Comparison of ENCODE assay signal across 8 cellular contexts in the genomic region with DNA sequence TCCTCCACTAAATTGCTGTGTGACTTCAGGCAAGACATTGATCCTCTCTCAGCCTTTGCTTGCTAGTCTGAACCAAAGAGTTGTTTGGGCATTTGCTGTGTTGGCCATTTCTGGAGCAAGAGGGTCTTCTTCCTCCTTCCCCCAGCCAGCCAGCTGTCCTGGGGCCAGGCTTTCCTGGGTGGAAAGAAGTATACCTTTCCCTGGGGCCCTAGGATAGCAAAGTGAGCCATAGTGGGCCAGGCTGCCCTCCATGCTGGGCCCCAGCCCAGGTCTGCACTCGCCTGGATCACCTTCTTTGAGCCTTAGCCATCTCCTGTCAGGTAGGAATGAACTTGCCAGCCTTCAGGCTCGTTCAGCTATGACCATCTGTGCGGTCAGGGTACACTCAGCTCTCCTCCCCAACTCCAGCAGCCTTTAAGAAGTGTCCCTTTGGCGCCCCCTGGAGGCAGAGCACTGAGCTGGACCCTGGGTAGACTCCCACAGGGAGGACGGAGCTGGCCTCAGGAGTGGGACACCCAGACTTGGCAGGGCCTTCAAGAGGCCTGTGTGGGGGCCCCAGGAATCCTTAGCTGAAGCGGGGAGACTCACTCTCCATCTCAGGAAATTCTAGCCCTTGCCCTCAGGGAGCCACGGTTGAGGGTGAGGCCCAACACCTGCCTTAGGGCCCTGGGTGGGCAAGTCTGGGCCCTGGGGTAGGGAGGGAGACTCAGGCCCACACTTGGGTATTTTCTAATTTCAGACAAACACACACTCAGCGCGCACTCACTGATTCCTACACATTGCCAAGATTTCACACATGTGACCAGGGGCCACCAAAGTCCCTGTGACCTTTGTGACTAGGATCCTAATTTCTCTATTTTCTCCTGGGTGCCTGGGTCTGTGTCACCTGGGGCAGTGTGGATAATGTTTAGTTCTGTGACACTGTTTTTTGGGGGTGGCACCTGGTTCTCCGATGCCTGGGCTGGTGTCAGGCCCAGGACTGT. TPM values are rescaled to one million over a fixed set of nuclear protein-coding genes. Genes with fewer than 3 reads are reported as not detected.
DNase-seq lines count a peak whose midpoint lies in the region; ATAC-seq, FAIRE-seq and TF ChIP-seq lines count a peak whose summit lies in the region.

No MANE protein-coding gene starts in this region.

- no peak for TF ChIP-seq POLR2A in endothelial cell of umbilical vein (IDR thresholded peaks at IDR 0.05; ENCODE audit: low read depth, low read length)

- intact Hi-C loops in endothelial cell of umbilical vein (cut with micrococcal nuclease): loop anchor here (1.0 kb wide), 5 partner anchors 43 to 276 kb away; no protein-coding TSS in a partner anchor

- H3K9me3 ChIP-seq in endothelial cell of umbilical vein (replicated peaks; ENCODE audit: control insufficient read depth, insufficient read depth, low read length): no peaks in the 10 kb centered on the region

- no peaks in the 10 kb centered on the region for H3K4me1 ChIP-seq in endothelial cell of umbilical vein (ENCODE audit: control insufficient read depth, extremely low read depth, insufficient read depth, low read length)

- no peak overlapping the region for H3K27ac ChIP-seq in endothelial cell of umbilical vein (ENCODE audit: insufficient read depth, low read depth, low read length)

- peak; percentile 92 for TF ChIP-seq CTCF in GM12872 (IDR thresholded peaks at IDR 0.05; ENCODE audit: insufficient read depth, low read depth, low read length)
- peak; percentile 82 to 97 for TF ChIP-seq CTCF in endothelial cell of umbilical vein (IDR thresholded peaks at IDR 0.05; ENCODE audit: extremely low read depth in 1 of 2, insufficient read depth in 1 of 2, low read depth in 1 of 2, low read length in 2 of 2)

- peak; percentile 66 for ATAC-seq in HG03521 (IDR thresholded peaks at IDR 0.05; ENCODE audit: unreplicated experiment)

- no peaks in the 10 kb centered on the region for H3K9me1 ChIP-seq in endothelial cell of umbilical vein (replicated peaks; ENCODE audit: control insufficient read depth, extremely low read depth, insufficient read depth, low read length)

- H3K79me2 ChIP-seq in endothelial cell of umbilical vein (ENCODE audit: control insufficient read depth, insufficient read depth, low read length): no peaks in the 10 kb centered on the region

- no peak overlapping the region for H2AFZ ChIP-seq in endothelial cell of umbilical vein (ENCODE audit: low read depth, low read length)

- dilution Hi-C loops in endothelial cell of umbilical vein (cut with MboI; ENCODE audit: extremely low pct_ligation_motif_present, low sequenced_read_pairs): no loop called here

- H4K20me1 ChIP-seq in endothelial cell of umbilical vein (replicated peaks; ENCODE audit: control insufficient read depth, extremely low read depth, insufficient read depth, low read length): no peaks in the 10 kb centered on the region

- CTCF ChIA-PET in endothelial cell of umbilical vein (lab: Charles Lee): interaction anchor here (0.6 to 10.9 kb wide), 60 partner anchors 10 to 459 kb away, joined by 3 to 1202 read pairs (median 6); a partner anchor contains a TSS

- no peak overlapping the region for H3K9ac ChIP-seq in endothelial cell of umbilical vein (replicated peaks; ENCODE audit: extremely low read depth, insufficient read depth, low read length)

- no peak overlapping the region for H3K4me3 ChIP-seq in endothelial cell of umbilical vein (replicated peaks in 1 of 3; ENCODE audit: insufficient read depth in 1 of 3, low read depth in 1 of 3, low read length in 3 of 3)

- H3K36me3 ChIP-seq in endothelial cell of umbilical vein (ENCODE audit: control insufficient read depth in 2 of 2, extremely low read depth in 1 of 2, insufficient read depth in 2 of 2, low read length in 2 of 2): no peaks in the 10 kb centered on the region

- BruUV-seq in endothelial cell of umbilical vein (replicated peaks; lab: Mats Ljungman, UMichigan): no TSS peak

- peak; percentile 88 for FAIRE-seq in endothelial cell of umbilical vein (lab: Jason Lieb, UNC)

- H3K4me2 ChIP-seq in endothelial cell of umbilical vein (ENCODE audit: insufficient read depth, low read length): no peak overlapping the region

- POLR2A ChIA-PET in endothelial cell of umbilical vein (lab: Charles Lee): interaction anchor here (0.6 to 1.1 kb wide), 4 partner anchors 10 to 64 kb away, joined by 3 to 5 read pairs (median 4); no protein-coding TSS in a partner anchor

- DNase-seq in NOMO-1 (lab: John Stamatoyannopoulos, UW; ENCODE audit: unreplicated experiment in 2 of 2) (peak; percentile 18 to 68), endothelial cell of umbilical vein (ENCODE audit: low read depth, low spot score) (peak; percentile 72), middle frontal gyrus (ENCODE audit: extremely low spot score, low spot score) (peak; percentile 64), cortex of kidney (lab: John Stamatoyannopoulos, UW) (no peak)
- DNase-seq in activated CD8-positive, alpha-beta memory T cell treated with anti-CD3 and anti-CD28 coated beads for 48 hours (ENCODE audit: low read depth in 2 of 3, low spot score in 2 of 3): peak; percentile 44 to 90 (median 86)
- peak; percentile 74 for DNase-seq in stimulated activated CD8-positive, alpha-beta memory T cell treated with anti-CD3 and anti-CD28 coated beads, Interleukin-4, amount 100 ng/mL, for 24 hours (ENCODE audit: low read depth)

- H3K27me3 ChIP-seq in endothelial cell of umbilical vein (ENCODE audit: control insufficient read depth in 2 of 2, insufficient read depth in 2 of 2, low read length in 2 of 2): peaks cover 16% of the 10 kb centered on the region in 2 experiments

TF ChIP-seq in endothelial cell of umbilical vein, 7 proteins besides CTCF, POLR2A, EP300 and RAD21:
- TF ChIP-seq POLR2AphosphoS5 (IDR thresholded peaks at IDR 0.05; ENCODE audit: insufficient read depth, low read depth, low read length): no peak
- TF ChIP-seq, protein P1, sequence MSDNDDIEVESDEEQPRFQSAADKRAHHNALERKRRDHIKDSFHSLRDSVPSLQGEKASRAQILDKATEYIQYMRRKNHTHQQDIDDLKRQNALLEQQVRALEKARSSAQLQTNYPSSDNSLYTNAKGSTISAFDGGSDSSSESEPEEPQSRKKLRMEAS (IDR thresholded peaks at IDR 0.05; ENCODE audit: insufficient read depth, insufficient read length): no peak
- TF ChIP-seq JUN (IDR thresholded peaks at IDR 0.05; ENCODE audit: borderline replicate concordance, insufficient read depth, insufficient read length, low read depth): no peak
- no peak for TF ChIP-seq FOS (IDR thresholded peaks at IDR 0.05; ENCODE audit: borderline replicate concordance, insufficient read depth, low read length)
- TF ChIP-seq MYC (IDR thresholded peaks at IDR 0.05; ENCODE audit: low read depth, low read length): no peak
- no peak for TF ChIP-seq EZH2 (IDR thresholded peaks at IDR 0.05; ENCODE audit: borderline replicate concordance, low read depth, low read length, severe bottlenecking)
- no peak for TF ChIP-seq GATA2 (IDR thresholded peaks at IDR 0.05; ENCODE audit: insufficient read depth, insufficient read length, low read depth, low read length)
TF ChIP-seq in endothelial cell of umbilical vein: peak in this region for 0.

RNA-seq across cellular contexts. Expression of a gene that starts 35.6 kb away (rescaled TPM):
- total RNA-seq in endothelial cell of umbilical vein: not detected in 2 replicates
- not detected in 2 replicates for polyA plus RNA-seq in endothelial cell of umbilical vein
- not detected in 2 replicates for polyA plus RNA-seq in endothelial cell of umbilical vein (2011; cell fraction: cytosol; rRNA removed)
- polyA plus RNA-seq in endothelial cell of umbilical vein (2011; cell fraction: nucleus; rRNA removed): not detected in 2 replicates
- polyA plus RNA-seq in endothelial cell of umbilical vein (2012): 0.07 and 0.11 TPM in 2 replicates
- not detected in 2 replicates for polyA minus RNA-seq in endothelial cell of umbilical vein
- not detected for polyA minus RNA-seq in endothelial cell of umbilical vein (2011; cell fraction: cytosol; rRNA and poly(A)+ RNA removed)
- not detected in 2 replicates for polyA minus RNA-seq in endothelial cell of umbilical vein (2011; cell fraction: nucleus; rRNA and poly(A)+ RNA removed)

RNA-seq across cellular contexts. Expression of a gene that starts 54.1 kb away (rescaled TPM):
- total RNA-seq in endothelial cell of umbilical vein: not detected in 2 replicates
- polyA plus RNA-seq in endothelial cell of umbilical vein: 0.04 and 0.10 TPM in 2 replicates
- polyA plus RNA-seq in endothelial cell of umbilical vein (2011; cell fraction: cytosol; rRNA removed): 0.03 and 0.04 TPM in 2 replicates
- not detected in 2 replicates for polyA plus RNA-seq in endothelial cell of umbilical vein (2011; cell fraction: nucleus; rRNA removed)
- polyA plus RNA-seq in endothelial cell of umbilical vein (2012): 0.10 TPM in 1 of 2 replicates, not detected in the other
- polyA minus RNA-seq in endothelial cell of umbilical vein: 0.42 and 0.75 TPM in 2 replicates
- polyA minus RNA-seq in endothelial cell of umbilical vein (2011; cell fraction: cytosol; rRNA and poly(A)+ RNA removed): not detected
- polyA minus RNA-seq in endothelial cell of umbilical vein (2011; cell fraction: nucleus; rRNA and poly(A)+ RNA removed): not detected in 2 replicates
